In the genomic region with DNA sequence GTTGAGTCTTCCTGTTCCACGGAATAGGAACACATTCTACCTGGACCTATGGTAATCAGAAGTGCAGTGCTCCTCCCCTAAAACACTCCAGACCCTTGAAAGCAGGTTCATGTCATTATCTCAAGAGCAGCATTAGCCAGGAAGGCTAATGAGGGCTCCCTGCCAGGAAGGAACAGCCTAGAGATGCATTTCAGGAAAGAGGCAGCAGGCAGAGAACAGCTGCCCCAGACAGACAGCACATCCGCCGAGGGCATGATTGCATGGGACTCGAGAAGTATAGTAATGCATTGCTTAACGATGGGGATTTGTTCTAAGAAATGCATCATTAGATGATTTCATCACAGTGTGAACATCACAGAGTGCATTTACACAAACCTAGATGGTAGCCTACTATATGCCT, we compare ENCODE assay signal across 16 cellular contexts.
DNase-seq lines count a peak whose midpoint lies in the region; ATAC-seq, FAIRE-seq and TF ChIP-seq lines count a peak whose summit lies in the region.
"Had no signal": no experiment of that assay in that cellular context is flagged by ENCODE, and none has a peak within 500 bp of the region (broad histone marks: within the 10 kb centered on the region; RNA-seq: fewer than 3 reads in every experiment).

No MANE protein-coding gene starts in this region.

- H3K36me3 ChIP-seq in A673 (ENCODE audit: insufficient read depth, low read length, poor library complexity, severe bottlenecking) (no peaks in the 10 kb centered on the region), HCT116 (ENCODE audit: control insufficient read depth in 1 of 2, insufficient read depth in 2 of 2, low read length in 2 of 2) (no peaks in the 10 kb centered on the region), bronchial epithelial cell (ENCODE audit: control insufficient read depth, insufficient read depth, low read length) (no peaks in the 10 kb centered on the region)
- H3K36me3 ChIP-seq: upper lobe of left lung had no signal

- TF ChIP-seq CTCF in A673 (conservative IDR thresholded peaks at IDR 0.05; ENCODE audit: low read depth, low read length): no peak
- no peak for TF ChIP-seq CTCF in HCT116 (IDR thresholded peaks at IDR 0.05 in 2 of 3, conservative IDR thresholded peaks at IDR 0.05 in 1 of 3; ENCODE audit: borderline replicate concordance in 1 of 3, insufficient read depth in 1 of 3, low read depth in 2 of 3, low read length in 2 of 3)
- TF ChIP-seq CTCF in bronchial epithelial cell (IDR thresholded peaks at IDR 0.05; ENCODE audit: insufficient read depth, low read length, severe bottlenecking): no peak

- POLR2A ChIA-PET in A673 (lab: Charles Lee; ENCODE audit: low non-redundant PET): interaction anchor here (0.6 kb wide), 1 partner anchor 377 kb away, joined by 10 read pairs; no protein-coding TSS in a partner anchor
- POLR2A ChIA-PET in HCT116 (lab: Charles Lee): no interaction called here

- no peak for FAIRE-seq in bronchial epithelial cell (lab: Jason Lieb, UNC)
- FAIRE-seq: keratinocyte had no signal

- no peaks in the 10 kb centered on the region for H3K79me2 ChIP-seq in HCT116 (ENCODE audit: insufficient read depth, low read length)

- no peaks in the 10 kb centered on the region for H3K9me2 ChIP-seq in HCT116 (ENCODE audit: insufficient read depth)

- DNase-seq in A673 (ENCODE audit: low spot score) (peak; percentile 85), HCT116 (ENCODE audit: low read depth, low spot score) (no peak), NCI-H2227 treated with DMSO at 0.1 percent for 48 hours (lab: John Stamatoyannopoulos, UW) (peak; percentile 23), bronchial epithelial cell (ENCODE audit: low read depth) (peak; percentile 37), posterior vena cava (ENCODE audit: low spot score) (no peak), SKM-1 treated with dmso at 0.1 percent for 144 hours (lab: John Stamatoyannopoulos, UW; ENCODE audit: unreplicated experiment) (no peak), pons (ENCODE audit: low spot score) (no peak)
- DNase-seq: activated CD8-positive, alpha-beta T cell treated with anti-CD3 and anti-CD28 coated beads for 36 hours; activated T-cell treated with anti-CD3 and anti-CD28 coated beads, Interleukin-2, amount 50 U/mL, for 48 hours; CD4-positive, CD25-positive, alpha-beta regulatory T cell; effector CD8-positive, alpha-beta T cell; GOT3; retina had no signal

- RAD21 ChIA-PET in HCT116 (lab: Charles Lee; ENCODE audit: low non-redundant PET in 1 of 2, low total read pairs in 2 of 2, uncharacterized antibody in 2 of 2, unreplicated experiment in 2 of 2): no interaction called here

- no peaks in the 10 kb centered on the region for H4K20me1 ChIP-seq in HCT116 (ENCODE audit: insufficient read depth)

- intact Hi-C loops in A673 (cut with micrococcal nuclease; ENCODE audit: unreplicated experiment): loop anchor here (2.0 to 10.0 kb wide), 3 partner anchors 353 to 445 kb away; no protein-coding TSS in a partner anchor
- intact Hi-C loops in HCT116 (cut with micrococcal nuclease): no loop called here
- intact Hi-C loops in posterior vena cava (cut with DNase I): no loop called here

- H3K4me1 ChIP-seq in A673 (ENCODE audit: insufficient read depth, low read length, poor library complexity, severe bottlenecking): peaks cover 22% of the 10 kb centered on the region
- peaks cover 21 to 39% of the 10 kb centered on the region in 2 experiments for H3K4me1 ChIP-seq in HCT116 (ENCODE audit: control insufficient read depth in 1 of 2, insufficient read depth in 2 of 2, low read length in 2 of 2)

- H3K27me3 ChIP-seq in A673 (replicated peaks; ENCODE audit: insufficient read depth, low read depth, low read length, poor library complexity): no peaks in the 10 kb centered on the region
- H3K27me3 ChIP-seq in HCT116 (ENCODE audit: insufficient read depth, low read length): peaks cover 57% of the 10 kb centered on the region
- peaks cover 4% of the 10 kb centered on the region for H3K27me3 ChIP-seq in bronchial epithelial cell (ENCODE audit: control insufficient read depth, insufficient read depth, low read length)
- H3K27me3 ChIP-seq: upper lobe of left lung had no signal

- H3K4me3 ChIP-seq in A673 (ENCODE audit: low read depth, low read length, poor library complexity, severe bottlenecking) (no peak overlapping the region), HCT116 (replicated peaks in 1 of 2; ENCODE audit: low read depth in 1 of 2, low read length in 2 of 2) (no peak overlapping the region), bronchial epithelial cell (ENCODE audit: low read depth, low read length) (no peak overlapping the region)
- H3K4me3 ChIP-seq: upper lobe of left lung had no signal

- BruUV-seq in A673 (replicated peaks; lab: Mats Ljungman, UMichigan) (no TSS peak), HCT116 (replicated peaks; lab: Mats Ljungman, UMichigan) (no TSS peak)

- H3K9me3 ChIP-seq in A673 (ENCODE audit: low read depth, low read length, poor library complexity, severe bottlenecking) (no peaks in the 10 kb centered on the region), HCT116 (ENCODE audit: control insufficient read depth in 1 of 2, insufficient read depth in 1 of 2, low read depth in 1 of 2, low read length in 2 of 2) (no peaks in the 10 kb centered on the region)
- H3K9me3 ChIP-seq: upper lobe of left lung had no signal

- TF ChIP-seq RAD21 in HCT116 (IDR thresholded peaks at IDR 0.05; ENCODE audit: low read depth): no peak

- H3K27ac ChIP-seq in A673 (ENCODE audit: low read depth, low read length, poor library complexity, severe bottlenecking): peak overlapping the region; percentile 32
- no peak overlapping the region for H3K27ac ChIP-seq in HCT116 (ENCODE audit: low read depth, low read length)
- H3K27ac ChIP-seq: upper lobe of left lung had no signal

- no peak for TF ChIP-seq POLR2A in HCT116 (IDR thresholded peaks at IDR 0.05; ENCODE audit: borderline replicate concordance, extremely low read depth, insufficient read depth, insufficient read length)

- no peak overlapping the region for H2AFZ ChIP-seq in HCT116 (ENCODE audit: low read depth, low read length, poor library complexity, severe bottlenecking)

- no peak overlapping the region for H3K9ac ChIP-seq in HCT116 (ENCODE audit: low read length)

- CTCF ChIA-PET in A673 (lab: Charles Lee) (no interaction called here), HCT116 (lab: Charles Lee) (no interaction called here)

- H3K4me2 ChIP-seq in HCT116 (ENCODE audit: low read length): peak overlapping the region; percentile 59

- ATAC-seq in HCT116 (no peak), GM18909 (IDR thresholded peaks at IDR 0.05; ENCODE audit: poor library complexity, unreplicated experiment) (no peak)

TF ChIP-seq in HCT116, 20 proteins besides CTCF, POLR2A, EP300 and RAD21:
- TF ChIP-seq CEBPB (IDR thresholded peaks at IDR 0.05; ENCODE audit: low read depth) (no peak), JUND (IDR thresholded peaks at IDR 0.05) (no peak), YY1 (IDR thresholded peaks at IDR 0.05; ENCODE audit: extremely low read depth, insufficient replicate concordance, low read depth, low read length) (no peak), ZNF274 (IDR thresholded peaks at IDR 0.05; ENCODE audit: low read depth, low read length) (no peak), ZFX (IDR thresholded peaks at IDR 0.05) (no peak), EZH2 (IDR thresholded peaks at IDR 0.05) (no peak), ELF1 (IDR thresholded peaks at IDR 0.05; ENCODE audit: borderline replicate concordance, low read depth) (no peak), CBX3 (IDR thresholded peaks at IDR 0.05; ENCODE audit: low read depth) (no peak), SRF (IDR thresholded peaks at IDR 0.05; ENCODE audit: low read depth) (no peak), TCF7L2 (IDR thresholded peaks at IDR 0.05; ENCODE audit: borderline replicate concordance, extremely low read depth, insufficient read depth, insufficient read length) (no peak)
TF ChIP-seq in HCT116: peak in this region for 0.

Comparison
In these comparisons a context has a peak if more than half of its experiments do, and no peak if none do; other contexts are left out.
1. DNase-seq: peak in A673 (single experiment), NCI-H2227 treated with DMSO at 0.1 percent for 48 hours (single experiment) and bronchial epithelial cell (single experiment); none in HCT116 (single experiment), posterior vena cava (single experiment), SKM-1 treated with dmso at 0.1 percent for 144 hours (single experiment) and pons (single experiment).